In genomic region chr1:169143351-169143750, GRCh38 we compare ENCODE assay signal across 23 cellular contexts.
"Had no signal": no experiment of that assay in that cellular context is flagged by ENCODE, and none has a peak within 500 bp of the region (broad histone marks: within the 10 kb centered on the region; RNA-seq: fewer than 3 reads in every experiment).

No MANE protein-coding gene starts in this region.

- DNase-seq: hypothalamus; immature natural killer cell; kidney; left colon; left lung; lower lobe of right lung; midbrain; mucosa of descending colon; naive thymus-derived CD4-positive, alpha-beta T cell; ovary; retina; right cardiac atrium; stimulated activated CD4-positive, alpha-beta T cell treated with anti-CD3 and anti-CD28 coated beads, Interleukin-12 subunit alpha, Interleukin-12 subunit beta, amount 100 ng/mL, for 4 hours; stimulated activated CD4-positive, alpha-beta T cell treated with anti-CD3 and anti-CD28 coated beads, Interleukin-15, amount 100 ng/mL, for 24 hours; stimulated activated CD4-positive, alpha-beta T cell treated with anti-CD3 and anti-CD28 coated beads, Interleukin-2, amount 100 ng/mL, for 24 hours; stimulated activated CD4-positive, alpha-beta T cell treated with anti-CD3 and anti-CD28 coated beads, Interleukin-4, amount 100 ng/mL, for 1 hour; stimulated activated naive B cell treated with anti-CD40 and anti-IgM and Interleukin-4, amounts not matched to agents 10 μg/mL and 1 μg/mL and 100 μg/mL, for 72 hours; stimulated activated naive CD8-positive, alpha-beta T cell treated with anti-CD3 and anti-CD28 coated beads, Interleukin-15, Interleukin-2, amounts not matched to agents 100 U/mL and 50 U/mL, for 24 hours; uterus had no signal

- ATAC-seq: left colon; left lung; lower lobe of right lung; mucosa of descending colon; naive thymus-derived CD4-positive, alpha-beta T cell; natural killer cell treated with Interleukin-12 subunit alpha and Interleukin-12 subunit beta and Interleukin-15 and Interleukin-18, amount 100 ng/mL, for 72 hours; right cardiac atrium; stimulated activated naive B cell treated with anti-CD40 and anti-IgM and Interleukin-4, amounts not matched to agents 10 μg/mL and 1 μg/mL and 100 μg/mL, for 72 hours; stimulated activated naive CD8-positive, alpha-beta T cell treated with anti-CD3 and anti-CD28 coated beads, Interleukin-15, Interleukin-2, amounts not matched to agents 100 U/mL and 50 U/mL, for 24 hours had no signal

- H3K27me3 Mint-ChIP-seq: naive thymus-derived CD4-positive, alpha-beta T cell; natural killer cell treated with Interleukin-12 subunit alpha and Interleukin-12 subunit beta and Interleukin-15 and Interleukin-18, amount 100 ng/mL, for 72 hours; progenitor cell of endocrine pancreas; stimulated activated naive B cell treated with anti-CD40 and anti-IgM and Interleukin-4, amounts not matched to agents 10 μg/mL and 1 μg/mL and 100 μg/mL, for 72 hours; type B pancreatic cell had no signal

- H3K4me3 ChIP-seq: left lung, lower lobe of right lung, mucosa of descending colon, ovary, tibial nerve, uterus had no signal

- H3K4me1 ChIP-seq: left lung, lower lobe of right lung, uterus had no signal

- H3K4me1 Mint-ChIP-seq: immature natural killer cell had no signal

- H3K27ac Mint-ChIP-seq: immature natural killer cell; naive thymus-derived CD4-positive, alpha-beta T cell; natural killer cell treated with Interleukin-12 subunit alpha and Interleukin-12 subunit beta and Interleukin-15 and Interleukin-18, amount 100 ng/mL, for 72 hours; progenitor cell of endocrine pancreas; stimulated activated naive B cell treated with anti-CD40 and anti-IgM and Interleukin-4, amounts not matched to agents 10 μg/mL and 1 μg/mL and 100 μg/mL, for 72 hours; type B pancreatic cell had no signal

- H3K27me3 ChIP-seq: left lung, ovary, tibial nerve, uterus had no signal

- H3K27ac ChIP-seq: left lung, lower lobe of right lung, ovary, tibial nerve, uterus had no signal

- H3K9me3 ChIP-seq: left lung, lower lobe of right lung, mucosa of descending colon, ovary, tibial nerve, uterus had no signal

- H3K4me3 Mint-ChIP-seq: immature natural killer cell; naive thymus-derived CD4-positive, alpha-beta T cell; natural killer cell treated with Interleukin-12 subunit alpha and Interleukin-12 subunit beta and Interleukin-15 and Interleukin-18, amount 100 ng/mL, for 72 hours; stimulated activated naive B cell treated with anti-CD40 and anti-IgM and Interleukin-4, amounts not matched to agents 10 μg/mL and 1 μg/mL and 100 μg/mL, for 72 hours; type B pancreatic cell had no signal

- H3K9me3 Mint-ChIP-seq: immature natural killer cell; naive thymus-derived CD4-positive, alpha-beta T cell; natural killer cell treated with Interleukin-12 subunit alpha and Interleukin-12 subunit beta and Interleukin-15 and Interleukin-18, amount 100 ng/mL, for 72 hours; stimulated activated naive B cell treated with anti-CD40 and anti-IgM and Interleukin-4, amounts not matched to agents 10 μg/mL and 1 μg/mL and 100 μg/mL, for 72 hours; type B pancreatic cell had no signal

- H3K36me3 ChIP-seq: left lung, lower lobe of right lung, ovary, tibial nerve, uterus had no signal

- H3K36me3 Mint-ChIP-seq: immature natural killer cell; natural killer cell treated with Interleukin-12 subunit alpha and Interleukin-12 subunit beta and Interleukin-15 and Interleukin-18, amount 100 ng/mL, for 72 hours; stimulated activated naive B cell treated with anti-CD40 and anti-IgM and Interleukin-4, amounts not matched to agents 10 μg/mL and 1 μg/mL and 100 μg/mL, for 72 hours had no signal
